In genomic region chr6:56866917-56867522, GRCh38 we compare ENCODE assay signal across 18 cellular contexts.
DNase-seq lines count a peak whose midpoint lies in the region; TF ChIP-seq lines count a peak whose summit lies in the region.
"Had no signal": no experiment of that assay in that cellular context is flagged by ENCODE, and none has a peak within 500 bp of the region (broad histone marks: within the 10 kb centered on the region; RNA-seq: fewer than 3 reads in every experiment).

No MANE protein-coding gene starts in this region.

- no peaks in the 10 kb centered on the region for H3K9me2 ChIP-seq in SK-N-SH

- DNase-seq in SK-N-SH, result no peak
- DNase-seq in fibroblast of lung (ENCODE audit: low read depth in 2 of 2), result peak; percentile 47 to 58
- DNase-seq in right atrium auricular region (ENCODE audit: low spot score), result no peak
- DNase-seq in NCI-H2196 treated with DMSO at 0.1 percent for 48 hours (lab: John Stamatoyannopoulos, UW; ENCODE audit: unreplicated experiment), result no peak
- no peak for DNase-seq in cortex of kidney (lab: John Stamatoyannopoulos, UW)
- DNase-seq: activated CD4-positive, alpha-beta T cell treated with anti-CD3 and anti-CD28 coated beads, Interleukin-2, amount 10 ng/mL, durations not matched to agents 7 days and 5 days; C1 segment of cervical spinal cord; central memory CD4-positive, alpha-beta T cell; DMS153; glutamatergic neuron; NCI-H2029 treated with DMSO at 0.1 percent for 48 hours; NCI-H526 treated with DMSO at 0.1 percent for 48 hours; sigmoid colon; stimulated activated CD4-positive, alpha-beta T cell treated with anti-CD3 and anti-CD28 coated beads, Interleukin-4, amount 100 ng/mL, for 24 hours had no signal

- H3K79me2 ChIP-seq in SK-N-SH (ENCODE audit: insufficient read depth) (peaks cover 33% of the 10 kb centered on the region), fibroblast of lung (ENCODE audit: control insufficient read depth, insufficient read depth, low read length) (peaks cover 15% of the 10 kb centered on the region)

- CTCF ChIA-PET in HEK293 (lab: Yijun Ruan, JAX) (interaction anchor here (0.7 to 8.8 kb wide), 9 partner anchors 10 to 176 kb away, joined by 3 to 94 read pairs (median 4); partner anchors contain the start of gene BEND6), SK-N-SH (lab: Yijun Ruan, JAX) (interaction anchor here (1.3 to 7.8 kb wide), 2 partner anchors 15 to 36 kb away, joined by 3 to 42 read pairs; no protein-coding TSS in a partner anchor)

- no peak overlapping the region for H3K27ac ChIP-seq in HEK293 (ENCODE audit: extremely low read depth, low read depth, low read length)
- H3K27ac ChIP-seq in SK-N-SH (ENCODE audit: low read depth in 2 of 2, low read length in 1 of 2), result peak overlapping the region in 1 of 2 experiments; percentile 90; a peak in 3 of 4 replicates
- peak overlapping the region; percentile 67 for H3K27ac ChIP-seq in fibroblast of lung (ENCODE audit: insufficient read depth, low read length)
- no peak overlapping the region for H3K27ac ChIP-seq in right atrium auricular region
- H3K27ac ChIP-seq: neutrophil, sigmoid colon, thoracic aorta had no signal

- H3K36me3 ChIP-seq in HEK293 (ENCODE audit: control insufficient read depth in 2 of 2, insufficient read depth in 1 of 2, low read length in 2 of 2) (no peaks in the 10 kb centered on the region), SK-N-SH (replicated peaks in 1 of 2; ENCODE audit: control insufficient read depth in 1 of 2, insufficient read depth in 2 of 2, low read length in 1 of 2) (no peaks in the 10 kb centered on the region), fibroblast of lung (ENCODE audit: control insufficient read depth, insufficient read depth, low read length) (peaks cover 1% of the 10 kb centered on the region), skeletal muscle satellite cell (ENCODE audit: insufficient read depth, low read length) (no peaks in the 10 kb centered on the region), right atrium auricular region (no peaks in the 10 kb centered on the region)
- H3K36me3 ChIP-seq: neutrophil, sigmoid colon, thoracic aorta had no signal

- peak in 1 of 2 experiments; percentile 73; a peak in 1 of 4 replicates for TF ChIP-seq EP300 in SK-N-SH (IDR thresholded peaks at IDR 0.05; ENCODE audit: borderline replicate concordance in 1 of 2, low read depth in 1 of 2, low read length in 1 of 2)

- WGBS in SK-N-SH (ENCODE audit: low lambda C conversion rate), result 58% methylated on average over 2 of the region's 2 CpGs

- POLR2A ChIA-PET in HEK293 (lab: Yijun Ruan, JAX), result interaction anchor here (0.6 kb wide), 1 partner anchor 24 kb away, joined by 3 read pairs; no protein-coding TSS in a partner anchor
- POLR2A ChIA-PET in SK-N-SH (lab: Yijun Ruan, JAX), result no interaction called here

- H3K4me2 ChIP-seq in SK-N-SH (peak overlapping the region; percentile 13; the same call in 1 of the 2 replicates), fibroblast of lung (ENCODE audit: extremely low read depth, insufficient read depth, low read length) (peak overlapping the region; percentile 28), skeletal muscle satellite cell (ENCODE audit: low read length) (peak overlapping the region; percentile 63)

- peaks cover 46% of the 10 kb centered on the region for H3F3A ChIP-seq in SK-N-SH (replicated peaks; ENCODE audit: insufficient read depth)

- H3K9ac ChIP-seq in SK-N-SH (no peak overlapping the region), fibroblast of lung (ENCODE audit: insufficient read depth, low read length) (no peak overlapping the region), skeletal muscle satellite cell (ENCODE audit: low read depth, low read length) (peak overlapping the region; percentile 77)

- no peaks in the 10 kb centered on the region for H3K27me3 ChIP-seq in SK-N-SH (ENCODE audit: insufficient read depth)
- no peaks in the 10 kb centered on the region for H3K27me3 ChIP-seq in fibroblast of lung (ENCODE audit: control insufficient read depth, insufficient read depth, low read length)
- no peaks in the 10 kb centered on the region for H3K27me3 ChIP-seq in skeletal muscle satellite cell (ENCODE audit: control insufficient read depth, insufficient read depth, low read length)
- H3K27me3 ChIP-seq in right atrium auricular region, result no peaks in the 10 kb centered on the region
- H3K27me3 ChIP-seq: neutrophil, sigmoid colon had no signal

- TF ChIP-seq CTCF in HEK293 (tag by site-specific recombination; IDR thresholded peaks at IDR 0.05) (no peak), SK-N-SH (IDR thresholded peaks at IDR 0.05) (no peak), fibroblast of lung (conservative IDR thresholded peaks at IDR 0.05 in 1 of 2, IDR thresholded peaks at IDR 0.05 in 1 of 2; ENCODE audit: low read depth in 1 of 2, low read length in 2 of 2) (no peak), right atrium auricular region (IDR thresholded peaks at IDR 0.05) (no peak)

- H4K20me1 ChIP-seq in SK-N-SH (ENCODE audit: insufficient read depth) (no peaks in the 10 kb centered on the region), fibroblast of lung (ENCODE audit: control insufficient read depth, extremely low read depth, insufficient read depth, low read length) (no peaks in the 10 kb centered on the region)

- no peak overlapping the region for H3K4me3 ChIP-seq in HEK293 (ENCODE audit: low read depth, low read length)
- no peak overlapping the region for H3K4me3 ChIP-seq in SK-N-SH (ENCODE audit: low read depth in 2 of 2, low read length in 1 of 2)
- H3K4me3 ChIP-seq in fibroblast of lung (replicated peaks in 1 of 4; ENCODE audit: control extremely low read depth in 1 of 4, insufficient read depth in 1 of 4, low read depth in 3 of 4, low read length in 4 of 4), result no peak overlapping the region
- no peak overlapping the region for H3K4me3 ChIP-seq in skeletal muscle satellite cell (ENCODE audit: low read length)
- H3K4me3 ChIP-seq in right atrium auricular region, result no peak overlapping the region
- H3K4me3 ChIP-seq: sigmoid colon, thoracic aorta had no signal

- no peak for TF ChIP-seq RAD21 in SK-N-SH (IDR thresholded peaks at IDR 0.05; ENCODE audit: low read length)

- H3K4me1 ChIP-seq in HEK293 (ENCODE audit: control insufficient read depth, insufficient read depth, low read length) (peaks cover 43% of the 10 kb centered on the region), SK-N-SH (ENCODE audit: control insufficient read depth in 1 of 2, insufficient read depth in 2 of 2, low read depth in 1 of 2, low read length in 1 of 2) (peaks cover 11 to 56% of the 10 kb centered on the region in 2 experiments), fibroblast of lung (ENCODE audit: control insufficient read depth, extremely low read depth, insufficient read depth, low read length) (peaks cover 55% of the 10 kb centered on the region), skeletal muscle satellite cell (ENCODE audit: control insufficient read depth, insufficient read depth, low read length) (peaks cover 75% of the 10 kb centered on the region), right atrium auricular region (peaks cover 0 to 12% of the 10 kb centered on the region in 2 donors)

- H2AFZ ChIP-seq in SK-N-SH (ENCODE audit: low read depth), result no peak overlapping the region
- H2AFZ ChIP-seq in fibroblast of lung (ENCODE audit: low read length), result no peak overlapping the region

- no peaks in the 10 kb centered on the region for H3K9me3 ChIP-seq in HEK293 (ENCODE audit: control insufficient read depth, insufficient read depth, low read depth, low read length)
- no peaks in the 10 kb centered on the region for H3K9me3 ChIP-seq in SK-N-SH
- H3K9me3 ChIP-seq in fibroblast of lung (ENCODE audit: control insufficient read depth, insufficient read depth, low read depth, low read length), result no peaks in the 10 kb centered on the region
- no peaks in the 10 kb centered on the region for H3K9me3 ChIP-seq in skeletal muscle satellite cell (replicated peaks; ENCODE audit: low read length)
- H3K9me3 ChIP-seq in right atrium auricular region, result no peaks in the 10 kb centered on the region
- H3K9me3 ChIP-seq: neutrophil, sigmoid colon, thoracic aorta had no signal

TF ChIP-seq in HEK293, 187 proteins besides CTCF, POLR2A, EP300 and RAD21:
- TF ChIP-seq MZF1 (tag by site-specific recombination; IDR thresholded peaks at IDR 0.05; ENCODE audit: borderline replicate concordance), result peak; percentile 55; the same call in 1 of the 2 replicates
- no peak for TF ChIP-seq ZBTB17 (tag by site-specific recombination; IDR thresholded peaks at IDR 0.05)

TF ChIP-seq in SK-N-SH, 30 proteins besides CTCF, POLR2A, EP300 and RAD21 (continues in another document):
- TF ChIP-seq RXRA (IDR thresholded peaks at IDR 0.05; ENCODE audit: borderline replicate concordance, low read depth) (peak; percentile 71; the same call in 1 of the 2 replicates), USF1 (IDR thresholded peaks at IDR 0.05; ENCODE audit: borderline replicate concordance, low read depth) (no peak), JUND (IDR thresholded peaks at IDR 0.05) (peak; percentile 70; the same call in 1 of the 2 replicates), NFIC (IDR thresholded peaks at IDR 0.05; ENCODE audit: borderline replicate concordance) (peak; percentile 65; the same call in 1 of the 2 replicates), POLR2AphosphoS5 (IDR thresholded peaks at IDR 0.05; ENCODE audit: low read depth, low read length) (peak; percentile 52; the same call in 1 of the 2 replicates), TEAD4 (IDR thresholded peaks at IDR 0.05; ENCODE audit: borderline replicate concordance, insufficient read depth) (peak; percentile 63; the same call in 1 of the 2 replicates), RFX5 (IDR thresholded peaks at IDR 0.05; ENCODE audit: low read length) (no peak), CHD2 (IDR thresholded peaks at IDR 0.05; ENCODE audit: low read length, partially characterized antibody) (no peak), FOSL2 (IDR thresholded peaks at IDR 0.05; ENCODE audit: borderline replicate concordance, low read depth) (peak; percentile 70; the same call in 1 of the 2 replicates), FOXM1 (IDR thresholded peaks at IDR 0.05; ENCODE audit: low read depth) (0 out of 2 replicates have a peak, but pooled peaks have one; percentile 27), MAX (IDR thresholded peaks at IDR 0.05; ENCODE audit: low read depth) (no peak), TCF12 (IDR thresholded peaks at IDR 0.05) (peak; percentile 83)

Comparison
In these comparisons a context has a peak if more than half of its experiments do, and no peak if none do; other contexts are left out.
1. DNase-seq: peak in fibroblast of lung (2 of 2); none in SK-N-SH (single experiment), right atrium auricular region (single experiment), NCI-H2196 treated with DMSO at 0.1 percent for 48 hours (single experiment) and cortex of kidney (single experiment).
2. H3K4me2 ChIP-seq: peak in every context shown above with its lines; median percentile 63 in skeletal muscle satellite cell; 28 in fibroblast of lung; 13 in SK-N-SH.
3. Of the 4 proteins assayed by ChIP-seq in both HEK293 and SK-N-SH: peak only in HEK293: none; only in SK-N-SH: PBX3; in both: none; in neither: 3.